8 cellular contexts compared by ENCODE assay signal in genomic region chr6:26577720-26578072, GRCh38. TPM values are rescaled to one million over a fixed set of nuclear protein-coding genes. Genes with fewer than 3 reads are reported as not detected.
DNase-seq lines count a peak whose midpoint lies in the region; ATAC-seq and TF ChIP-seq lines count a peak whose summit lies in the region.

No MANE protein-coding gene starts in this region.

- H3K4me3 ChIP-seq in AG04450 (ENCODE audit: low read depth, low read length) (peak overlapping the region; percentile 62), breast epithelium (peak overlapping the region in 2 of 3 donors; percentile 12 to 46), lower leg skin (ENCODE audit: low read depth, poor library complexity, severe bottlenecking) (no peak overlapping the region)

- WGBS in lower leg skin, 2 donors, result 17 to 21% methylated on average over 17 of the region's 17 CpGs

- no peaks in the 10 kb centered on the region for H3K9me3 ChIP-seq in AG04450 (ENCODE audit: control insufficient read depth, insufficient read depth, low read length)
- H3K9me3 ChIP-seq in breast epithelium, result peaks cover 0 to 19% of the 10 kb centered on the region in 2 donors

- ATAC-seq in HG02642 (IDR thresholded peaks at IDR 0.05; ENCODE audit: poor library complexity, unreplicated experiment), result no peak

- H3K9me3 Mint-ChIP-seq in HFFc6, result peaks cover 8% of the 10 kb centered on the region
- peaks cover 13% of the 10 kb centered on the region for H3K9me3 Mint-ChIP-seq in mesothelial cell of epicardium

- POLR2A ChIA-PET in AG04450 (lab: Yijun Ruan, JAX), result no interaction called here

- TF ChIP-seq POLR2A in breast epithelium (IDR thresholded peaks at IDR 0.05), result no peak
- no peak for TF ChIP-seq POLR2A in lower leg skin (IDR thresholded peaks at IDR 0.05)

- H3K36me3 ChIP-seq in breast epithelium, result no peaks in the 10 kb centered on the region

- TF ChIP-seq CTCF in AG04450 (IDR thresholded peaks at IDR 0.05; ENCODE audit: low read depth, low read length) (no peak), HFFc6 (IDR thresholded peaks at IDR 0.05) (no peak), breast epithelium (IDR thresholded peaks at IDR 0.05) (no peak), mesothelial cell of epicardium (IDR thresholded peaks at IDR 0.05; ENCODE audit: unreplicated experiment) (no peak), lower leg skin (IDR thresholded peaks at IDR 0.05) (no peak)

- H3K27me3 ChIP-seq in AG04450 (ENCODE audit: control insufficient read depth, insufficient read depth, low read length) (peaks cover 5% of the 10 kb centered on the region), breast epithelium (peaks cover 0 to 34% of the 10 kb centered on the region in 2 donors)

- CTCF ChIA-PET in AG04450 (lab: Charles Lee), result interaction anchor here (2.6 to 17.1 kb wide), 2 partner anchors 15 to 236 kb away, joined by 11 to 280 read pairs; partner anchors contain the start of gene ABT1

- H3K4me3 Mint-ChIP-seq in HFFc6, result peak overlapping the region; percentile 96
- H3K4me3 Mint-ChIP-seq in mesothelial cell of epicardium, result peak overlapping the region; percentile 68

- intact Hi-C loops in breast epithelium (cut with DNase I; ENCODE audit: low total_unique reads), result no loop called here
- intact Hi-C loops in lower leg skin (cut with DNase I; ENCODE audit: low total_unique reads), result no loop called here

- peaks cover 10% of the 10 kb centered on the region for H3K27me3 Mint-ChIP-seq in HFFc6 (ENCODE audit: insufficient read depth)
- H3K27me3 Mint-ChIP-seq in mesothelial cell of epicardium (ENCODE audit: low read depth), result peaks cover 65% of the 10 kb centered on the region

- H3K4me1 Mint-ChIP-seq in HFFc6 (ENCODE audit: low read depth), result peaks cover 33% of the 10 kb centered on the region
- peaks cover 12% of the 10 kb centered on the region for H3K4me1 Mint-ChIP-seq in mesothelial cell of epicardium

- DNase-seq in AG04450 (ENCODE audit: low read depth, low spot score) (no peak), HFFc6 (no peak), breast epithelium (ENCODE audit: low spot score in 2 of 2) (no peak), mesothelial cell of epicardium (ENCODE audit: low spot score in 2 of 2, unreplicated experiment in 2 of 2) (no peak), lower leg skin (ENCODE audit: low spot score in 2 of 2) (no peak), Kasumi-1 (lab: John Stamatoyannopoulos, UW) (no peak)
- no peak for DNase-seq in stimulated activated naive CD4-positive, alpha-beta T cell (lab: John Stamatoyannopoulos, UW)

- no peak overlapping the region for H3K27ac ChIP-seq in AG04450 (ENCODE audit: low read depth, low read length)
- H3K27ac ChIP-seq in breast epithelium, result no peak overlapping the region

- H3K4me1 ChIP-seq in breast epithelium, result no peaks in the 10 kb centered on the region

- H3K27ac Mint-ChIP-seq in HFFc6, result peak overlapping the region; percentile 67
- no peak overlapping the region for H3K27ac Mint-ChIP-seq in mesothelial cell of epicardium

- H3K36me3 Mint-ChIP-seq in HFFc6 (ENCODE audit: low read depth) (no peaks in the 10 kb centered on the region), mesothelial cell of epicardium (no peaks in the 10 kb centered on the region)

RNA-seq across cellular contexts. Expression of gene ABT1, which starts 19.1 kb away (rescaled TPM):
- polyA plus RNA-seq in AG04450 (2011; rRNA removed), result 12.8 and 14.9 TPM in 2 replicates
- 9.6 and 9.7 TPM in 2 replicates for polyA minus RNA-seq in AG04450 (2011; rRNA and poly(A)+ RNA removed)
- 10 to 100 TPM; 14.2 to 17.2 (median 15.5) TPM for total RNA-seq in HFFc6 (2021; fragmentation: NEBNext Ultra II Directional; extraction: Animal tissue kit (Norgen Biotek cat#: 25700))
- total RNA-seq in breast epithelium (10 to 100 TPM; 13.8 to 19.5 (median 18.0) TPM), mesothelial cell of epicardium (21.8 to 22.6 TPM (median 21.9 TPM) in 3 replicates), lower leg skin (10 to 100 TPM; 22.0 to 25.7 (median 24.2) TPM)

RNA-seq across cellular contexts. Expression of gene HMGN4, which starts 39.5 kb away (rescaled TPM):
- 59.0 and 72.3 TPM in 2 replicates for polyA plus RNA-seq in AG04450 (2011; rRNA removed)
- polyA minus RNA-seq in AG04450 (2011; rRNA and poly(A)+ RNA removed), result 18.6 and 27.4 TPM in 2 replicates
- 10 to 100 TPM; 42.6 to 55.7 (median 51.8) TPM for total RNA-seq in HFFc6 (2021; fragmentation: NEBNext Ultra II Directional; extraction: Animal tissue kit (Norgen Biotek cat#: 25700))
- total RNA-seq in breast epithelium, result 10 to 100 TPM; 57.0 to 96.6 (median 82.6) TPM
- total RNA-seq in mesothelial cell of epicardium, result 49.4 to 60.5 TPM (median 54.1 TPM) in 3 replicates
- total RNA-seq in lower leg skin, result 10 to 100 TPM; 27.1 to 43.0 (median 39.2) TPM
